10 cellular contexts compared by ENCODE assay signal in genomic region chr10:43427166-43427825, GRCh38. TPM values are rescaled to one million over a fixed set of nuclear protein-coding genes. Genes with fewer than 3 reads are reported as not detected.
A peak's percentile ranks its signal among the peaks of the same experiment; 100 is the strongest.
DNase-seq lines count a peak whose midpoint lies in the region; ATAC-seq and TF ChIP-seq lines count a peak whose summit lies in the region.
"Had no signal": no experiment of that assay in that cellular context is flagged by ENCODE, and none has a peak within 500 bp of the region (broad histone marks: within the 10 kb centered on the region; RNA-seq: fewer than 3 reads in every experiment).

No MANE protein-coding gene starts in this region.

- no peaks in the 10 kb centered on the region for H3K36me3 ChIP-seq in WERI-Rb-1
- H3K36me3 ChIP-seq: Peyer's patch had no signal

- H3K9me3 Mint-ChIP-seq in activated CD4-positive, alpha-beta T cell treated with anti-CD3 and anti-CD28 coated beads, Interleukin-2, amount 10 ng/mL, durations not matched to agents 7 days and 5 days, result no peaks in the 10 kb centered on the region

- no peaks in the 10 kb centered on the region for H3K27me3 Mint-ChIP-seq in activated CD4-positive, alpha-beta T cell treated with anti-CD3 and anti-CD28 coated beads, Interleukin-2, amount 10 ng/mL, durations not matched to agents 7 days and 5 days

- ATAC-seq in GM19035 (IDR thresholded peaks at IDR 0.05; ENCODE audit: unreplicated experiment), result peak; percentile 71
- peak; percentile 88 for ATAC-seq in HG02884 (IDR thresholded peaks at IDR 0.05; ENCODE audit: unreplicated experiment)

- no peaks in the 10 kb centered on the region for H3K27me3 ChIP-seq in WERI-Rb-1 (ENCODE audit: insufficient read depth, low read depth, severe bottlenecking)
- H3K27me3 ChIP-seq: Peyer's patch had no signal

- H3K9me3 ChIP-seq in WERI-Rb-1 (ENCODE audit: severe bottlenecking), result no peaks in the 10 kb centered on the region
- H3K9me3 ChIP-seq: Peyer's patch had no signal

- peak overlapping the region; percentile 62 for H3K4me3 Mint-ChIP-seq in activated CD4-positive, alpha-beta T cell treated with anti-CD3 and anti-CD28 coated beads, Interleukin-2, amount 10 ng/mL, durations not matched to agents 7 days and 5 days

- H3K4me1 Mint-ChIP-seq in activated CD4-positive, alpha-beta T cell treated with anti-CD3 and anti-CD28 coated beads, Interleukin-2, amount 10 ng/mL, durations not matched to agents 7 days and 5 days, result peaks cover 37% of the 10 kb centered on the region

- no peak overlapping the region for H3K4me3 ChIP-seq in coronary artery
- no peak overlapping the region for H3K4me3 ChIP-seq in WERI-Rb-1 (ENCODE audit: low read depth, low read length)
- H3K4me3 ChIP-seq: Peyer's patch had no signal

- H3K27ac Mint-ChIP-seq in activated CD4-positive, alpha-beta T cell treated with anti-CD3 and anti-CD28 coated beads, Interleukin-2, amount 10 ng/mL, durations not matched to agents 7 days and 5 days, result peak overlapping the region; percentile 92

- H3K27ac ChIP-seq in coronary artery (no peak overlapping the region), WERI-Rb-1 (no peak overlapping the region)

- POLR2A ChIA-PET in activated CD4-positive, alpha-beta T cell treated with anti-CD3 and anti-CD28 coated beads, Interleukin-2, amount 10 ng/mL, durations not matched to agents 7 days and 5 days (lab: Charles Lee), result no interaction called here

- no peak for TF ChIP-seq CTCF in coronary artery (IDR thresholded peaks at IDR 0.05)
- TF ChIP-seq CTCF in WERI-Rb-1 (IDR thresholded peaks at IDR 0.05; ENCODE audit: low read depth, low read length), result no peak

- CTCF ChIA-PET in activated CD4-positive, alpha-beta T cell treated with anti-CD3 and anti-CD28 coated beads, Interleukin-2, amount 10 ng/mL, durations not matched to agents 7 days and 5 days (lab: Charles Lee), result no interaction called here

- peak; percentile 57 for DNase-seq in activated CD4-positive, alpha-beta T cell treated with anti-CD3 and anti-CD28 coated beads, Interleukin-2, amount 10 ng/mL, durations not matched to agents 7 days and 5 days
- DNase-seq in stimulated activated CD4-positive, alpha-beta T cell treated with anti-CD3 and anti-CD28 coated beads, Interleukin-2, amount 100 ng/mL, for 4 hours (ENCODE audit: low read depth), result peak; percentile 51
- DNase-seq in NCI-H69 (lab: John Stamatoyannopoulos, UW) (no peak), coronary artery (ENCODE audit: low spot score) (no peak), WERI-Rb-1 (no peak), NOMO-1 treated with dmso at 0.1 percent for 144 hours (lab: John Stamatoyannopoulos, UW; ENCODE audit: unreplicated experiment) (no peak)

- no peaks in the 10 kb centered on the region for H3K36me3 Mint-ChIP-seq in activated CD4-positive, alpha-beta T cell treated with anti-CD3 and anti-CD28 coated beads, Interleukin-2, amount 10 ng/mL, durations not matched to agents 7 days and 5 days (ENCODE audit: low read depth)

RNA-seq across cellular contexts. Expression of gene ZNF487, which starts 9.6 kb away (rescaled TPM):
- total RNA-seq in activated CD4-positive, alpha-beta T cell treated with anti-CD3 and anti-CD28 coated beads, Interleukin-2, amount 10 ng/mL, durations not matched to agents 7 days and 5 days, result 1 to 10 TPM; 3.8 to 5.6 TPM

RNA-seq across cellular contexts. Expression of gene HNRNPF, which starts 18.3 kb away (rescaled TPM):
- 100 to 1,000 TPM; 464 to 481 TPM for total RNA-seq in activated CD4-positive, alpha-beta T cell treated with anti-CD3 and anti-CD28 coated beads, Interleukin-2, amount 10 ng/mL, durations not matched to agents 7 days and 5 days

RNA-seq across cellular contexts. Expression of gene FXYD4, which starts 55.9 kb away (rescaled TPM):
- total RNA-seq in activated CD4-positive, alpha-beta T cell treated with anti-CD3 and anti-CD28 coated beads, Interleukin-2, amount 10 ng/mL, durations not matched to agents 7 days and 5 days, result not detected
- total RNA-seq: dermis microvascular lymphatic vessel endothelial cell, Peyer's patch had no signal

Comparison
In these comparisons a context has a peak if more than half of its experiments do, and no peak if none do; other contexts are left out.
1. DNase-seq: peak in activated CD4-positive, alpha-beta T cell treated with anti-CD3 and anti-CD28 coated beads, Interleukin-2, amount 10 ng/mL, durations not matched to agents 7 days and 5 days (single experiment) and stimulated activated CD4-positive, alpha-beta T cell treated with anti-CD3 and anti-CD28 coated beads, Interleukin-2, amount 100 ng/mL, for 4 hours (single experiment); none in NCI-H69 (single experiment), coronary artery (single experiment), WERI-Rb-1 (single experiment) and NOMO-1 treated with dmso at 0.1 percent for 144 hours (single experiment).